In genomic region chr1:109275706-109276345, GRCh38 we compare ENCODE assay signal across 1 cellular context.
TF ChIP-seq lines count a peak whose summit lies in the region.

No MANE protein-coding gene starts in this region.

TF ChIP-seq in GM23338, 12 proteins besides CTCF, POLR2A, EP300 and RAD21 (continued from another document):
- no peak for TF ChIP-seq ZNF331 (CRISPR knock-in tag; IDR thresholded peaks at IDR 0.05; ENCODE audit: low read depth)
- TF ChIP-seq, protein P1, sequence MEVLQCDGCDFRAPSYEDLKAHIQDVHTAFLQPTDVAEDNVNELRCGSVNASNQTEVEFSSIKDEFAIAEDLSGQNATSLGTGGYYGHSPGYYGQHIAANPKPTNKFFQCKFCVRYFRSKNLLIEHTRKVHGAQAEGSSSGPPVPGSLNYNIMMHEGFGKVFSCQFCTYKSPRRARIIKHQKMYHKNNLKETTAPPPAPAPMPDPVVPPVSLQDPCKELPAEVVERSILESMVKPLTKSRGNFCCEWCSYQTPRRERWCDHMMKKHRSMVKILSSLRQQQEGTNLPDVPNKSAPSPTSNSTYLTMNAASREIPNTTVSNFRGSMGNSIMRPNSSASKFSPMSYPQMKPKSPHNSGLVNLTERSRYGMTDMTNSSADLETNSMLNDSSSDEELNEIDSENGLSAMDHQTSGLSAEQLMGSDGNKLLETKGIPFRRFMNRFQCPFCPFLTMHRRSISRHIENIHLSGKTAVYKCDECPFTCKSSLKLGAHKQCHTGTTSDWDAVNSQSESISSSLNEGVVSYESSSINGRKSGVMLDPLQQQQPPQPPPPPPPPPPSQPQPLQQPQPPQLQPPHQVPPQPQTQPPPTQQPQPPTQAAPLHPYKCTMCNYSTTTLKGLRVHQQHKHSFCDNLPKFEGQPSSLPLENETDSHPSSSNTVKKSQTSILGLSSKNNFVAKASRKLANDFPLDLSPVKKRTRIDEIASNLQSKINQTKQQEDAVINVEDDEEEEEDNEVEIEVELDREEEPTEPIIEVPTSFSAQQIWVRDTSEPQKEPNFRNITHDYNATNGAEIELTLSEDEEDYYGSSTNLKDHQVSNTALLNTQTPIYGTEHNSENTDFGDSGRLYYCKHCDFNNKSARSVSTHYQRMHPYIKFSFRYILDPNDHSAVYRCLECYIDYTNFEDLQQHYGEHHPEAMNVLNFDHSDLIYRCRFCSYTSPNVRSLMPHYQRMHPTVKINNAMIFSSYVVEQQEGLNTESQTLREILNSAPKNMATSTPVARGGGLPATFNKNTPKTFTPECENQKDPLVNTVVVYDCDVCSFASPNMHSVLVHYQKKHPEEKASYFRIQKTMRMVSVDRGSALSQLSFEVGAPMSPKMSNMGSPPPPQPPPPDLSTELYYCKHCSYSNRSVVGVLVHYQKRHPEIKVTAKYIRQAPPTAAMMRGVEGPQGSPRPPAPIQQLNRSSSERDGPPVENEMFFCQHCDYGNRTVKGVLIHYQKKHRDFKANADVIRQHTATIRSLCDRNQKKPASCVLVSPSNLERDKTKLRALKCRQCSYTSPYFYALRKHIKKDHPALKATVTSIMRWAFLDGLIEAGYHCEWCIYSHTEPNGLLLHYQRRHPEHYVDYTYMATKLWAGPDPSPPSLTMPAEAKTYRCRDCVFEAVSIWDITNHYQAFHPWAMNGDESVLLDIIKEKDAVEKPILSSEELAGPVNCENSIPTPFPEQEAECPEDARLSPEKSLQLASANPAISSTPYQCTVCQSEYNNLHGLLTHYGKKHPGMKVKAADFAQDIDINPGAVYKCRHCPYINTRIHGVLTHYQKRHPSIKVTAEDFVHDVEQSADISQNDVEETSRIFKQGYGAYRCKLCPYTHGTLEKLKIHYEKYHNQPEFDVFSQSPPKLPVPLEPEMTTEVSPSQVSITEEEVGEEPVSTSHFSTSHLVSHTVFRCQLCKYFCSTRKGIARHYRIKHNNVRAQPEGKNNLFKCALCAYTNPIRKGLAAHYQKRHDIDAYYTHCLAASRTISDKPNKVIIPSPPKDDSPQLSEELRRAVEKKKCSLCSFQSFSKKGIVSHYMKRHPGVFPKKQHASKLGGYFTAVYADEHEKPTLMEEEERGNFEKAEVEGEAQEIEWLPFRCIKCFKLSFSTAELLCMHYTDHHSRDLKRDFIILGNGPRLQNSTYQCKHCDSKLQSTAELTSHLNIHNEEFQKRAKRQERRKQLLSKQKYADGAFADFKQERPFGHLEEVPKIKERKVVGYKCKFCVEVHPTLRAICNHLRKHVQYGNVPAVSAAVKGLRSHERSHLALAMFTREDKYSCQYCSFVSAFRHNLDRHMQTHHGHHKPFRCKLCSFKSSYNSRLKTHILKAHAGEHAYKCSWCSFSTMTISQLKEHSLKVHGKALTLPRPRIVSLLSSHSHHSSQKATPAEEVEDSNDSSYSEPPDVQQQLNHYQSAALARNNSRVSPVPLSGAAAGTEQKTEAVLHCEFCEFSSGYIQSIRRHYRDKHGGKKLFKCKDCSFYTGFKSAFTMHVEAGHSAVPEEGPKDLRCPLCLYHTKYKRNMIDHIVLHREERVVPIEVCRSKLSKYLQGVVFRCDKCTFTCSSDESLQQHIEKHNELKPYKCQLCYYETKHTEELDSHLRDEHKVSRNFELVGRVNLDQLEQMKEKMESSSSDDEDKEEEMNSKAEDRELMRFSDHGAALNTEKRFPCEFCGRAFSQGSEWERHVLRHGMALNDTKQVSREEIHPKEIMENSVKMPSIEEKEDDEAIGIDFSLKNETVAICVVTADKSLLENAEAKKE (CRISPR knock-in tag; IDR thresholded peaks at IDR 0.05) = no peak
- TF ChIP-seq CREB1 (CRISPR knock-in tag; IDR thresholded peaks at IDR 0.05; ENCODE audit: low read depth) = no peak
- no peak for TF ChIP-seq EZH2 (IDR thresholded peaks at IDR 0.05; ENCODE audit: low read depth, unreplicated experiment)
